ENCODE assay signal across 8 cellular contexts in genomic region chr12:50110762-50111416, GRCh38. TPM values are rescaled to one million over a fixed set of nuclear protein-coding genes. Genes with fewer than 3 reads are reported as not detected.
DNase-seq lines count a peak whose midpoint lies in the region; ATAC-seq, FAIRE-seq and TF ChIP-seq lines count a peak whose summit lies in the region.

No MANE protein-coding gene starts in this region.

- POLR2A ChIA-PET in MCF 10A (lab: Yijun Ruan, JAX) = interaction anchor here (0.5 to 5.0 kb wide), 25 partner anchors 9 to 653 kb away, joined by 3 to 70 read pairs (median 5); partner anchors contain the start of genes ATF1, CERS5, GPD1 and LARP4

- intact Hi-C loops in MCF 10A (cut with micrococcal nuclease) = no loop called here
- intact Hi-C loops in kidney (cut with DNase I) = no loop called here

- H3K9me3 ChIP-seq in kidney (ENCODE audit: control insufficient read depth in 1 of 2, low read length in 2 of 2) = no peaks in the 10 kb centered on the region

- TF ChIP-seq CTCF in MCF 10A (IDR thresholded peaks at IDR 0.05; ENCODE audit: unreplicated experiment) (no peak), kidney (IDR thresholded peaks at IDR 0.05; ENCODE audit: borderline replicate concordance, extremely low read depth, insufficient read depth) (no peak)

- peak overlapping the region; percentile 99 for H3K4me3 Mint-ChIP-seq in activated T-cell treated with anti-CD3 and anti-CD28 coated beads, Interleukin-2, amount 50 U/mL, for 4 hours
- H3K4me3 Mint-ChIP-seq in MCF 10A (ENCODE audit: unreplicated experiment) = peak overlapping the region; percentile 99
- H3K4me3 Mint-ChIP-seq in stimulated activated naive B cell treated with anti-CD40 and anti-IgM and Interleukin-4, amounts not matched to agents 10 μg/mL and 1 μg/mL and 100 μg/mL, for 72 hours = peak overlapping the region; percentile 95 to 98

- peak overlapping the region; percentile 93 for H3K27ac Mint-ChIP-seq in MCF 10A (ENCODE audit: low read depth, unreplicated experiment)
- peak overlapping the region; percentile 98 for H3K27ac Mint-ChIP-seq in stimulated activated naive B cell treated with anti-CD40 and anti-IgM and Interleukin-4, amounts not matched to agents 10 μg/mL and 1 μg/mL and 100 μg/mL, for 72 hours

- peak overlapping the region; percentile 97 for H3K27ac ChIP-seq in kidney (ENCODE audit: low read depth in 2 of 2, low read length in 2 of 2)

- H3K4me1 ChIP-seq in kidney (ENCODE audit: control insufficient read depth in 1 of 2, insufficient read depth in 1 of 2, low read depth in 1 of 2, low read length in 2 of 2) = peaks cover 21 to 39% of the 10 kb centered on the region in 2 donors

- H3K4me3 ChIP-seq in kidney (ENCODE audit: low read length in 2 of 2) = peak overlapping the region; percentile 47 to 62

- DNase-seq in activated T-cell treated with anti-CD3 and anti-CD28 coated beads, Interleukin-2, amount 50 U/mL, for 4 hours = no peak
- no peak for DNase-seq in activated T-cell treated with anti-CD3 and anti-CD28 coated beads, Interleukin-2, amount 50 U/mL, for 1 hour
- DNase-seq in NCI-H2171 (lab: John Stamatoyannopoulos, UW) (peak; percentile 41), MCF 10A (ENCODE audit: unreplicated experiment) (peak; percentile 39), kidney (peak; percentile 95)
- peak; percentile 83 for DNase-seq in stimulated activated naive B cell treated with anti-CD40 and anti-IgM and Interleukin-4, amounts not matched to agents 10 μg/mL and 1 μg/mL and 100 μg/mL, for 72 hours

- FAIRE-seq in kidney (lab: Jason Lieb, UNC) = no peak

- peaks cover 7% of the 10 kb centered on the region for H3K36me3 Mint-ChIP-seq in activated T-cell treated with anti-CD3 and anti-CD28 coated beads, Interleukin-2, amount 50 U/mL, for 4 hours (ENCODE audit: insufficient read depth)
- H3K36me3 Mint-ChIP-seq in MCF 10A (ENCODE audit: insufficient read depth, unreplicated experiment) = peaks cover 12% of the 10 kb centered on the region
- H3K36me3 Mint-ChIP-seq in stimulated activated naive B cell treated with anti-CD40 and anti-IgM and Interleukin-4, amounts not matched to agents 10 μg/mL and 1 μg/mL and 100 μg/mL, for 72 hours = peaks cover 16 to 29% of the 10 kb centered on the region in 2 donors

- peaks cover 32% of the 10 kb centered on the region for H3K4me1 Mint-ChIP-seq in activated T-cell treated with anti-CD3 and anti-CD28 coated beads, Interleukin-2, amount 50 U/mL, for 4 hours (ENCODE audit: low read depth)
- H3K4me1 Mint-ChIP-seq in MCF 10A (ENCODE audit: insufficient read depth, unreplicated experiment) = peaks cover 12% of the 10 kb centered on the region
- H3K4me1 Mint-ChIP-seq in stimulated activated naive B cell treated with anti-CD40 and anti-IgM and Interleukin-4, amounts not matched to agents 10 μg/mL and 1 μg/mL and 100 μg/mL, for 72 hours = peaks cover 37 to 59% of the 10 kb centered on the region in 2 donors

- peak overlapping the region; percentile 44 to 80 for H3K9ac ChIP-seq in kidney (ENCODE audit: low read length in 2 of 2)

- CTCF ChIA-PET in MCF 10A (lab: Yijun Ruan, JAX) = interaction anchor here (0.5 to 15.2 kb wide), 34 partner anchors 10 to 753 kb away, joined by 3 to 232 read pairs (median 5); partner anchors contain the start of genes CERS5, GPD1 and SMARCD1

- H3K36me3 ChIP-seq in kidney (ENCODE audit: control insufficient read depth in 1 of 2, insufficient read depth in 2 of 2, low read length in 2 of 2) = peaks cover 0 to 6% of the 10 kb centered on the region in 2 donors

- H3K27me3 Mint-ChIP-seq in activated T-cell treated with anti-CD3 and anti-CD28 coated beads, Interleukin-2, amount 50 U/mL, for 4 hours (ENCODE audit: low read depth) = no peaks in the 10 kb centered on the region
- no peaks in the 10 kb centered on the region for H3K27me3 Mint-ChIP-seq in MCF 10A (ENCODE audit: insufficient read depth, unreplicated experiment)
- H3K27me3 Mint-ChIP-seq in stimulated activated naive B cell treated with anti-CD40 and anti-IgM and Interleukin-4, amounts not matched to agents 10 μg/mL and 1 μg/mL and 100 μg/mL, for 72 hours = no peaks in the 10 kb centered on the region

- no TSS peak for BruUV-seq in MCF 10A (replicated peaks; lab: Mats Ljungman, UMichigan)

- ATAC-seq in activated T-cell treated with anti-CD3 and anti-CD28 coated beads, Interleukin-2, amount 50 U/mL, for 4 hours = no peak
- peak; percentile 44 to 47 for ATAC-seq in stimulated activated naive B cell treated with anti-CD40 and anti-IgM and Interleukin-4, amounts not matched to agents 10 μg/mL and 1 μg/mL and 100 μg/mL, for 72 hours (replicated peaks)
- ATAC-seq in HG03280 (IDR thresholded peaks at IDR 0.05; ENCODE audit: unreplicated experiment) (no peak), HG03045 (IDR thresholded peaks at IDR 0.05; ENCODE audit: unreplicated experiment) (no peak)

- no peaks in the 10 kb centered on the region for H3K9me3 Mint-ChIP-seq in activated T-cell treated with anti-CD3 and anti-CD28 coated beads, Interleukin-2, amount 50 U/mL, for 4 hours
- no peaks in the 10 kb centered on the region for H3K9me3 Mint-ChIP-seq in MCF 10A (ENCODE audit: unreplicated experiment)
- no peaks in the 10 kb centered on the region for H3K9me3 Mint-ChIP-seq in stimulated activated naive B cell treated with anti-CD40 and anti-IgM and Interleukin-4, amounts not matched to agents 10 μg/mL and 1 μg/mL and 100 μg/mL, for 72 hours

RNA-seq across cellular contexts. Expression of gene COX14, which starts 1.1 kb away (rescaled TPM):
- total RNA-seq in activated T-cell treated with anti-CD3 and anti-CD28 coated beads, Interleukin-2, amount 50 U/mL, for 4 hours = 10 to 100 TPM; 45.9 to 50.1 (median 46.5) TPM
- total RNA-seq in MCF 10A (2022) = 43.6 and 45.2 TPM in 2 replicates
- total RNA-seq in kidney = 68.2 TPM
- 242 TPM for polyA plus RNA-seq in kidney (ENCODE audit: insufficient read depth, low read depth, low replicate concordance)

RNA-seq across cellular contexts. Expression of gene GPD1, which starts 7.1 kb away (rescaled TPM):
- 1 to 10 TPM in 1 of 3 donors, under 1 TPM in 2; 0.60 to 1.2 (median 0.87) TPM for total RNA-seq in activated T-cell treated with anti-CD3 and anti-CD28 coated beads, Interleukin-2, amount 50 U/mL, for 4 hours
- total RNA-seq in MCF 10A (2022) (0.37 and 0.74 TPM in 2 replicates), kidney (15.1 TPM)
- polyA plus RNA-seq in kidney (ENCODE audit: insufficient read depth, low read depth, low replicate concordance) = 139 TPM

RNA-seq across cellular contexts. Expression of gene SMARCD1, which starts 25.7 kb away (rescaled TPM):
- total RNA-seq in activated T-cell treated with anti-CD3 and anti-CD28 coated beads, Interleukin-2, amount 50 U/mL, for 4 hours = 10 to 100 TPM; 85.8 to 99.4 (median 97.6) TPM
- 57.4 and 58.7 TPM in 2 replicates for total RNA-seq in MCF 10A (2022)
- total RNA-seq in kidney = 51.1 TPM
- 21.9 TPM for polyA plus RNA-seq in kidney (ENCODE audit: insufficient read depth, low read depth, low replicate concordance)

RNA-seq across cellular contexts. Expression of gene ASIC1, which starts 53.5 kb away (rescaled TPM):
- total RNA-seq in activated T-cell treated with anti-CD3 and anti-CD28 coated beads, Interleukin-2, amount 50 U/mL, for 4 hours = 1 to 10 TPM; 2.8 to 8.4 (median 7.7) TPM
- total RNA-seq in MCF 10A (2022) = 1.3 and 1.7 TPM in 2 replicates
- total RNA-seq in kidney = 1.6 TPM
- polyA plus RNA-seq in kidney (ENCODE audit: insufficient read depth, low read depth, low replicate concordance) = 0.99 TPM

RNA-seq across cellular contexts. Expression of gene CERS5, which starts 56.3 kb away (rescaled TPM):
- 10 to 100 TPM; 39.0 to 48.0 (median 39.0) TPM for total RNA-seq in activated T-cell treated with anti-CD3 and anti-CD28 coated beads, Interleukin-2, amount 50 U/mL, for 4 hours
- total RNA-seq in MCF 10A (2022) (56.8 and 58.1 TPM in 2 replicates), kidney (52.1 TPM)
- polyA plus RNA-seq in kidney (ENCODE audit: insufficient read depth, low read depth, low replicate concordance) = 40.2 TPM

Comparison
In these comparisons a context has a peak if more than half of its experiments do, and no peak if none do; other contexts are left out.
1. ATAC-seq: peak in stimulated activated naive B cell treated with anti-CD40 and anti-IgM and Interleukin-4, amounts not matched to agents 10 μg/mL and 1 μg/mL and 100 μg/mL, for 72 hours (2 of 2); none in activated T-cell treated with anti-CD3 and anti-CD28 coated beads, Interleukin-2, amount 50 U/mL, for 4 hours (0 of 2), HG03280 (single experiment) and HG03045 (single experiment).
2. DNase-seq: peak in NCI-H2171 (single experiment), MCF 10A (single experiment), kidney (single experiment) and stimulated activated naive B cell treated with anti-CD40 and anti-IgM and Interleukin-4, amounts not matched to agents 10 μg/mL and 1 μg/mL and 100 μg/mL, for 72 hours (single experiment); none in activated T-cell treated with anti-CD3 and anti-CD28 coated beads, Interleukin-2, amount 50 U/mL, for 4 hours (single experiment) and activated T-cell treated with anti-CD3 and anti-CD28 coated beads, Interleukin-2, amount 50 U/mL, for 1 hour (single experiment).
3. Peak in every context shown above with its lines, with median percentiles within 50 percentile points of each other: H3K4me3 Mint-ChIP-seq.